Comparison of ENCODE assay signal across 20 cellular contexts in genomic region chr1:46642091-46642680, GRCh38. TPM values are rescaled to one million over a fixed set of nuclear protein-coding genes. Genes with fewer than 3 reads are reported as not detected.
A peak's percentile ranks its signal among the peaks of the same experiment; 100 is the strongest.
DNase-seq lines count a peak whose midpoint lies in the region; ATAC-seq, FAIRE-seq and TF ChIP-seq lines count a peak whose summit lies in the region.
"Had no signal": no experiment of that assay in that cellular context is flagged by ENCODE, and none has a peak within 500 bp of the region (broad histone marks: within the 10 kb centered on the region; RNA-seq: fewer than 3 reads in every experiment).

No MANE protein-coding gene starts in this region.

- TF ChIP-seq CTCF in K562 (IDR thresholded peaks at IDR 0.05 in 2 of 3, conservative IDR thresholded peaks at IDR 0.05 in 1 of 3; ENCODE audit: insufficient read depth in 2 of 3, low read depth in 1 of 3, low read length in 3 of 3), result no peak

- H3K4me3 ChIP-seq in K562, result no peak overlapping the region
- H3K4me3 ChIP-seq: GM12878, GM23338 had no signal

- in situ Hi-C loops in K562 (cut with MboI), result no loop called here

- H3K9me1 ChIP-seq in K562 (ENCODE audit: control insufficient read depth, insufficient read depth, low read length), result no peaks in the 10 kb centered on the region

- no TSS peak for BruUV-seq in K562 (replicated peaks; lab: Mats Ljungman, UMichigan)

- no peak for TF ChIP-seq EP300 in K562 (IDR thresholded peaks at IDR 0.05; ENCODE audit: low read length)

- H3K9me3 ChIP-seq in K562 (replicated peaks; ENCODE audit: control insufficient read depth, insufficient read depth, low read depth, low read length), result no peaks in the 10 kb centered on the region

- no peak overlapping the region for H2AFZ ChIP-seq in K562 (ENCODE audit: low read depth, low read length)
- H2AFZ ChIP-seq: GM23338 had no signal

- no peaks in the 10 kb centered on the region; the same call in 1 of the 3 replicates for H3K36me3 ChIP-seq in K562 (ENCODE audit: control insufficient read depth, insufficient read depth, low read length)

- intact Hi-C loops in K562 (cut with micrococcal nuclease), result no loop called here

- no peaks in the 10 kb centered on the region for H3K27me3 ChIP-seq in K562 (ENCODE audit: control insufficient read depth in 2 of 2, insufficient read depth in 2 of 2, low read length in 2 of 2)

- no peak overlapping the region for H3K4me2 ChIP-seq in K562 (ENCODE audit: insufficient read depth, low read length)
- H3K4me2 ChIP-seq: GM23338 had no signal

- no peak overlapping the region for H3K9ac ChIP-seq in K562 (ENCODE audit: insufficient read depth in 1 of 2, low read depth in 2 of 2, low read length in 2 of 2)

- TF ChIP-seq RAD21 in K562 (CRISPR knock-in tag; conservative IDR thresholded peaks at IDR 0.05 in 1 of 2, IDR thresholded peaks at IDR 0.05 in 1 of 2), result 0 out of 4 replicates have a peak, but pooled peaks of 1 of the 2 experiments have one; percentile 5

- CTCF ChIA-PET in K562 (lab: Yijun Ruan, JAX; ENCODE audit: low intra/inter-chr PET ratio), result no interaction called here

- POLR2A ChIA-PET in K562 (lab: Yijun Ruan, JAX), result interaction anchor here (0.7 to 1.5 kb wide), 5 partner anchors 10 to 205 kb away, joined by 3 to 4 read pairs (median 3); no protein-coding TSS in a partner anchor

- H3K79me2 ChIP-seq in K562 (ENCODE audit: control insufficient read depth, insufficient read depth, low read length), result no peaks in the 10 kb centered on the region

- no peak for ATAC-seq in K562
- ATAC-seq in HG02970 (IDR thresholded peaks at IDR 0.05; ENCODE audit: low FRiP score, unreplicated experiment), result no peak
- ATAC-seq in GM21528 (IDR thresholded peaks at IDR 0.05; ENCODE audit: low FRiP score, unreplicated experiment), result no peak
- ATAC-seq: GM12878, GM23338, HepG2 had no signal

- H3K4me1 ChIP-seq in K562 (replicated peaks in 1 of 2; ENCODE audit: control insufficient read depth in 2 of 2, insufficient read depth in 2 of 2, low read length in 2 of 2), result peaks cover 0 to 10% of the 10 kb centered on the region in 2 experiments; a peak in 3 of 5 replicates

- no peak for TF ChIP-seq POLR2A in K562 (conservative IDR thresholded peaks at IDR 0.05)

- H4K20me1 ChIP-seq in K562 (replicated peaks; ENCODE audit: control insufficient read depth, insufficient read depth, low read length), result no peaks in the 10 kb centered on the region

- DNase-seq in CD1c-positive myeloid dendritic cell (ENCODE audit: extremely low spot score) (peak; percentile 3), NCI-H1694 treated with DMSO at 0.1 percent for 48 hours (lab: John Stamatoyannopoulos, UW) (peak; percentile 79), K562 (ENCODE audit: extremely low read depth in 1 of 4, low spot score in 3 of 4) (no peak), pons (ENCODE audit: low spot score) (peak; percentile 25), NCI-H226 (no peak)
- DNase-seq in activated CD8-positive, alpha-beta memory T cell treated with anti-CD3 and anti-CD28 coated beads, Interleukin-2, amount 50 U/mL, for 4 hours, result no peak
- DNase-seq: Calu3; CD4-positive, alpha-beta T cell; Karpas-422; NCI-H1417 treated with DMSO at 0.1 percent for 48 hours; NCI-H2081; NCI-H345; PC-3; Right ventricle myocardium superior had no signal

- no peak for FAIRE-seq in K562 (lab: Jason Lieb, UNC)
- FAIRE-seq: GM12878, HepG2 had no signal

- H3K27ac ChIP-seq in K562 (ENCODE audit: extremely low read depth, low read depth, low read length), result no peak overlapping the region

TF ChIP-seq in K562, 482 proteins besides CTCF, POLR2A, EP300 and RAD21 (continues in another document):
- TF ChIP-seq CBFA2T3 (IDR thresholded peaks at IDR 0.05), result peak; percentile 12; the same call in 1 of the 2 replicates

RNA-seq across cellular contexts. Expression of gene MOB3C, which starts 25.6 kb away (rescaled TPM):
- 7.4 and 16.2 TPM in 2 replicates for total RNA-seq in K562 (2011; cell fraction: chromatin; rRNA removed; ENCODE audit: low replicate concordance)
- 8.8 and 9.8 TPM in 2 replicates for total RNA-seq in K562 (2011; cell fraction: nucleolus; rRNA removed)
- total RNA-seq in K562 (2011; cell fraction: nucleoplasm; rRNA removed), result 10.6 and 13.2 TPM in 2 replicates
- total RNA-seq in K562 (2014; rRNA removed) (3.6 and 3.7 TPM in 2 replicates), K562 (2014; rRNA removed; fragmentation: Illumina TruSeq; extraction: Trizol) (3.5 and 3.9 TPM in 2 replicates), K562 (2015; rRNA removed; fragmentation: Illumina TruSeq; extraction: Trizol) (3.5 and 3.6 TPM in 2 replicates), K562 (2021) (5.1 and 5.2 TPM in 2 replicates)
- polyA plus RNA-seq in K562 (2011; rRNA removed) (6.2 and 7.5 TPM in 2 replicates), K562 (2014; fragmentation: Illumina TruSeq; extraction: Trizol) (4.4 and 4.9 TPM in 2 replicates), K562 (2014; fragmentation: Nextera tagmentation; extraction: Ambion mirVana) (1 to 10 TPM; 1.0 to 1.1 TPM), K562 (2014; rRNA removed) (3.4 and 4.1 TPM in 2 replicates)
- polyA plus RNA-seq in K562 (2011; cell fraction: cytosol; rRNA removed), result 5.6 and 13.3 TPM in 2 replicates
- 7.5 and 12.5 TPM in 2 replicates for polyA plus RNA-seq in K562 (2011; cell fraction: nucleus; rRNA removed)
- polyA plus RNA-seq in K562 (2012), result 4.0 and 5.9 TPM in 2 replicates
- 4.9 and 6.6 TPM in 2 replicates for polyA minus RNA-seq in K562 (2011; rRNA and poly(A)+ RNA removed)
- 2.3 and 4.8 TPM in 2 replicates for polyA minus RNA-seq in K562 (2011; cell fraction: cytosol; rRNA and poly(A)+ RNA removed)
- 5.4 and 6.3 TPM in 2 replicates for polyA minus RNA-seq in K562 (2011; cell fraction: nucleus; rRNA and poly(A)+ RNA removed)

RNA-seq across cellular contexts. Expression of gene ATPAF1, which starts 26.0 kb away (rescaled TPM):
- total RNA-seq in K562 (2011; cell fraction: chromatin; rRNA removed; ENCODE audit: low replicate concordance), result 21.8 and 37.4 TPM in 2 replicates
- total RNA-seq in K562 (2011; cell fraction: nucleolus; rRNA removed), result 12.5 and 17.1 TPM in 2 replicates
- total RNA-seq in K562 (2011; cell fraction: nucleoplasm; rRNA removed), result 32.8 and 60.7 TPM in 2 replicates
- total RNA-seq in K562 (2014; rRNA removed), result 23.4 and 26.5 TPM in 2 replicates
- 27.4 and 33.7 TPM in 2 replicates for total RNA-seq in K562 (2014; rRNA removed; fragmentation: Illumina TruSeq; extraction: Trizol)
- total RNA-seq in K562 (2015; rRNA removed; fragmentation: Illumina TruSeq; extraction: Trizol), result 27.0 and 28.4 TPM in 2 replicates
- 24.2 and 27.3 TPM in 2 replicates for total RNA-seq in K562 (2021)
- 50.1 and 56.2 TPM in 2 replicates for polyA plus RNA-seq in K562 (2011; rRNA removed)
- polyA plus RNA-seq in K562 (2011; cell fraction: cytosol; rRNA removed), result 23.1 and 44.7 TPM in 2 replicates
- polyA plus RNA-seq in K562 (2011; cell fraction: nucleus; rRNA removed), result 21.1 and 30.9 TPM in 2 replicates
- 21.8 and 34.1 TPM in 2 replicates for polyA plus RNA-seq in K562 (2012)
- polyA plus RNA-seq in K562 (2014; fragmentation: Illumina TruSeq; extraction: Trizol), result 37.9 and 44.9 TPM in 2 replicates
- polyA plus RNA-seq in K562 (2014; fragmentation: Nextera tagmentation; extraction: Ambion mirVana), result 1 to 10 TPM; 6.3 to 9.2 TPM
- polyA plus RNA-seq in K562 (2014; rRNA removed), result 35.6 and 36.8 TPM in 2 replicates
- polyA minus RNA-seq in K562 (2011; rRNA and poly(A)+ RNA removed), result 52.7 and 52.8 TPM in 2 replicates
- 17.8 and 27.0 TPM in 2 replicates for polyA minus RNA-seq in K562 (2011; cell fraction: cytosol; rRNA and poly(A)+ RNA removed)
- polyA minus RNA-seq in K562 (2011; cell fraction: nucleus; rRNA and poly(A)+ RNA removed), result 11.3 and 19.3 TPM in 2 replicates

RNA-seq across cellular contexts. Expression of gene TEX38, which starts 29.5 kb away (rescaled TPM):
- total RNA-seq in K562 (2011; cell fraction: chromatin; rRNA removed; ENCODE audit: low replicate concordance), result not detected in 2 replicates
- not detected in 2 replicates for total RNA-seq in K562 (2011; cell fraction: nucleolus; rRNA removed)
- not detected in 2 replicates for total RNA-seq in K562 (2011; cell fraction: nucleoplasm; rRNA removed)
- not detected in 2 replicates for total RNA-seq in K562 (2014; rRNA removed)
- not detected in 2 replicates for total RNA-seq in K562 (2014; rRNA removed; fragmentation: Illumina TruSeq; extraction: Trizol)
- total RNA-seq in K562 (2015; rRNA removed; fragmentation: Illumina TruSeq; extraction: Trizol), result not detected in 2 replicates
- not detected in 2 replicates for total RNA-seq in K562 (2021)
- not detected in 2 replicates for polyA plus RNA-seq in K562 (2011; rRNA removed)
- polyA plus RNA-seq in K562 (2011; cell fraction: cytosol; rRNA removed), result not detected in 2 replicates
- not detected in 2 replicates for polyA plus RNA-seq in K562 (2011; cell fraction: nucleus; rRNA removed)
- polyA plus RNA-seq in K562 (2012), result 0.22 TPM in 1 of 2 replicates, not detected in the other
- not detected in 2 replicates for polyA plus RNA-seq in K562 (2014; fragmentation: Illumina TruSeq; extraction: Trizol)
- not detected for polyA plus RNA-seq in K562 (2014; fragmentation: Nextera tagmentation; extraction: Ambion mirVana)
- polyA plus RNA-seq in K562 (2014; rRNA removed), result not detected in 2 replicates
- not detected in 2 replicates for polyA minus RNA-seq in K562 (2011; rRNA and poly(A)+ RNA removed)
- not detected in 2 replicates for polyA minus RNA-seq in K562 (2011; cell fraction: cytosol; rRNA and poly(A)+ RNA removed)
- polyA minus RNA-seq in K562 (2011; cell fraction: nucleus; rRNA and poly(A)+ RNA removed), result not detected in 2 replicates
- total RNA-seq: A673; Calu3; CD4-positive, alpha-beta T cell; GM12878; GM23338; HepG2; PC-3; Right ventricle myocardium superior had no signal
- polyA plus RNA-seq: GM23338 had no signal

RNA-seq across cellular contexts. Expression of gene MKNK1, which starts 38.1 kb away (rescaled TPM):
- total RNA-seq in K562 (2011; cell fraction: chromatin; rRNA removed; ENCODE audit: low replicate concordance), result 86.6 and 98.9 TPM in 2 replicates
- 51.6 and 57.7 TPM in 2 replicates for total RNA-seq in K562 (2011; cell fraction: nucleolus; rRNA removed)
- 71.6 and 91.8 TPM in 2 replicates for total RNA-seq in K562 (2011; cell fraction: nucleoplasm; rRNA removed)
- total RNA-seq in K562 (2014; rRNA removed) (27.7 and 33.3 TPM in 2 replicates), K562 (2014; rRNA removed; fragmentation: Illumina TruSeq; extraction: Trizol) (43.7 and 49.4 TPM in 2 replicates), K562 (2015; rRNA removed; fragmentation: Illumina TruSeq; extraction: Trizol) (33.7 and 42.9 TPM in 2 replicates), K562 (2021) (36.5 and 41.7 TPM in 2 replicates)
- polyA plus RNA-seq in K562 (2011; rRNA removed) (45.0 and 45.8 TPM in 2 replicates), K562 (2014; fragmentation: Illumina TruSeq; extraction: Trizol) (40.4 and 42.1 TPM in 2 replicates), K562 (2014; fragmentation: Nextera tagmentation; extraction: Ambion mirVana) (10 to 100 TPM; 44.7 to 46.0 TPM), K562 (2014; rRNA removed) (50.8 and 51.3 TPM in 2 replicates)
- polyA plus RNA-seq in K562 (2011; cell fraction: cytosol; rRNA removed), result 34.7 and 38.1 TPM in 2 replicates
- polyA plus RNA-seq in K562 (2011; cell fraction: nucleus; rRNA removed), result 76.4 and 85.8 TPM in 2 replicates
- 42.0 and 54.6 TPM in 2 replicates for polyA plus RNA-seq in K562 (2012)
- polyA minus RNA-seq in K562 (2011; rRNA and poly(A)+ RNA removed), result 52.4 and 53.2 TPM in 2 replicates
- polyA minus RNA-seq in K562 (2011; cell fraction: cytosol; rRNA and poly(A)+ RNA removed), result 22.3 and 25.4 TPM in 2 replicates
- 22.1 and 30.1 TPM in 2 replicates for polyA minus RNA-seq in K562 (2011; cell fraction: nucleus; rRNA and poly(A)+ RNA removed)

Comparison
In these comparisons a context has a peak if more than half of its experiments do, and no peak if none do; other contexts are left out.
1. DNase-seq: peak in CD1c-positive myeloid dendritic cell (single experiment), NCI-H1694 treated with DMSO at 0.1 percent for 48 hours (single experiment) and pons (single experiment); none in K562 (0 of 4), NCI-H226 (single experiment) and activated CD8-positive, alpha-beta memory T cell treated with anti-CD3 and anti-CD28 coated beads, Interleukin-2, amount 50 U/mL, for 4 hours (single experiment).